Comparison of ENCODE assay signal across 8 cellular contexts in genomic region chr3:33717866-33718594, GRCh38. TPM values are rescaled to one million over a fixed set of nuclear protein-coding genes. Genes with fewer than 3 reads are reported as not detected.
A peak's percentile ranks its signal among the peaks of the same experiment; 100 is the strongest.
DNase-seq lines count a peak whose midpoint lies in the region; ATAC-seq and TF ChIP-seq lines count a peak whose summit lies in the region.

Gene CLASP2 (minus strand): TSS chr3:33718254. CDS start chr3:33718002, 252 bp downstream.

- peak within 1 kb of the TSS; percentile 94 to 96 for H3K4me3 Mint-ChIP-seq in CD14-positive monocyte
- H3K4me3 Mint-ChIP-seq in activated CD4-positive, alpha-beta memory T cell treated with anti-CD3 and anti-CD28 coated beads for 36 hours, result peak within 1 kb of the TSS; percentile 85

- no peak for TF ChIP-seq CTCF in CD14-positive monocyte (IDR thresholded peaks at IDR 0.05)
- TF ChIP-seq CTCF in lower lobe of right lung (IDR thresholded peaks at IDR 0.05), result no peak

- ATAC-seq in GM19395 (IDR thresholded peaks at IDR 0.05; ENCODE audit: unreplicated experiment) (peak; percentile 96), HG03558 (IDR thresholded peaks at IDR 0.05; ENCODE audit: extremely low read depth, unreplicated experiment) (peak; percentile 89), lower lobe of right lung (peak; percentile 97 to 98)

- no peaks in the 10 kb centered on the region for H3K27me3 ChIP-seq in lower lobe of right lung (ENCODE audit: low read depth)

- DNase-seq in CD14-positive monocyte (ENCODE audit: low spot score) (peak; percentile 81), NCI-H82 treated with DMSO at 0.1 percent for 48 hours (lab: John Stamatoyannopoulos, UW; ENCODE audit: unreplicated experiment) (peak; percentile 48), ecto neural progenitor cell (ENCODE audit: low spot score) (peak; percentile 91), lower lobe of right lung (peak; percentile 93)
- peak; percentile 89 for DNase-seq in activated CD4-positive, alpha-beta memory T cell treated with anti-CD3 and anti-CD28 coated beads for 36 hours
- DNase-seq in stimulated activated CD4-positive, alpha-beta T cell treated with anti-CD3 and anti-CD28 coated beads, TNF-alpha, amount 100 ng/mL, for 1 hour (ENCODE audit: low read depth in 3 of 3, low spot score in 1 of 3), result peak; percentile 53 to 72 (median 59)

- peaks cover 0 to 2% of the 10 kb centered on the region in 2 donors for H3K36me3 Mint-ChIP-seq in CD14-positive monocyte
- no peaks in the 10 kb centered on the region for H3K36me3 Mint-ChIP-seq in activated CD4-positive, alpha-beta memory T cell treated with anti-CD3 and anti-CD28 coated beads for 36 hours

- no peaks in the 10 kb centered on the region for H3K9me3 Mint-ChIP-seq in CD14-positive monocyte
- no peaks in the 10 kb centered on the region for H3K9me3 Mint-ChIP-seq in activated CD4-positive, alpha-beta memory T cell treated with anti-CD3 and anti-CD28 coated beads for 36 hours

- H3K27ac ChIP-seq in lower lobe of right lung, result peak within 1 kb of the TSS; percentile 98

- no peaks in the 10 kb centered on the region for H3K27me3 Mint-ChIP-seq in CD14-positive monocyte (ENCODE audit: low read depth in 3 of 3)
- no peaks in the 10 kb centered on the region for H3K27me3 Mint-ChIP-seq in activated CD4-positive, alpha-beta memory T cell treated with anti-CD3 and anti-CD28 coated beads for 36 hours

- no peaks in the 10 kb centered on the region for H3K36me3 ChIP-seq in lower lobe of right lung

- H3K4me1 Mint-ChIP-seq in CD14-positive monocyte, result peaks cover 11% of the 10 kb centered on the region
- peaks cover 9% of the 10 kb centered on the region for H3K4me1 Mint-ChIP-seq in activated CD4-positive, alpha-beta memory T cell treated with anti-CD3 and anti-CD28 coated beads for 36 hours (ENCODE audit: low read depth)

- H3K4me1 ChIP-seq in lower lobe of right lung, result peaks cover 21% of the 10 kb centered on the region

- H3K9me3 ChIP-seq in lower lobe of right lung, result no peaks in the 10 kb centered on the region

- intact Hi-C loops in CD14-positive monocyte (cut with micrococcal nuclease) (loop anchor here (5.0 to 10.0 kb wide), 3 partner anchors 61 to 69 kb away; no protein-coding TSS in a partner anchor), lower lobe of right lung (cut with DNase I) (no loop called here)
- intact Hi-C loops in activated CD4-positive, alpha-beta memory T cell treated with anti-CD3 and anti-CD28 coated beads for 36 hours (cut with micrococcal nuclease), result loop anchor here (1.0 to 10.0 kb wide), 6 partner anchors 69 to 763 kb away; partner anchors contain the start of genes CCR4, PDCD6IP and UBP1

- POLR2A ChIA-PET in activated CD4-positive, alpha-beta memory T cell treated with anti-CD3 and anti-CD28 coated beads for 36 hours (lab: Charles Lee), result interaction anchor here (0.8 kb wide), 1 partner anchor 80 kb away, joined by 3 read pairs; the partner anchor contains the start of gene PDCD6IP

- peak within 1 kb of the TSS; percentile 84 for H3K4me3 ChIP-seq in lower lobe of right lung

- peak within 1 kb of the TSS; percentile 91 to 99 (median 96) for H3K27ac Mint-ChIP-seq in CD14-positive monocyte
- H3K27ac Mint-ChIP-seq in activated CD4-positive, alpha-beta memory T cell treated with anti-CD3 and anti-CD28 coated beads for 36 hours, result peak within 1 kb of the TSS; percentile 90

- CTCF ChIA-PET in activated CD4-positive, alpha-beta memory T cell treated with anti-CD3 and anti-CD28 coated beads for 36 hours (lab: Charles Lee), result interaction anchor here (0.6 kb wide), 1 partner anchor 69 kb away, joined by 3 read pairs; no protein-coding TSS in a partner anchor

RNA-seq across cellular contexts. Expression of gene CLASP2, which starts in this region (rescaled TPM):
- 10 to 100 TPM; 10.1 to 13.9 TPM for polyA plus RNA-seq in CD14-positive monocyte
- 10 to 100 TPM; 41.8 to 46.6 TPM for total RNA-seq in activated CD4-positive, alpha-beta memory T cell treated with anti-CD3 and anti-CD28 coated beads for 36 hours
- total RNA-seq in lower lobe of right lung, result 64.3 TPM

Comparison
In these comparisons a context has a peak if more than half of its experiments do, and no peak if none do; other contexts are left out.
1. Peak in every context shown above with its lines: DNase-seq, ATAC-seq, H3K4me3 ChIP-seq and H3K27ac ChIP-seq.